ENCODE assay signal across 14 cellular contexts in genomic region chr5:134568339-134568700, GRCh38. TPM values are rescaled to one million over a fixed set of nuclear protein-coding genes. Genes with fewer than 3 reads are reported as not detected.
A peak's percentile ranks its signal among the peaks of the same experiment; 100 is the strongest.
DNase-seq lines count a peak whose midpoint lies in the region; ATAC-seq lines count a peak whose summit lies in the region.
"Had no signal": no experiment of that assay in that cellular context is flagged by ENCODE, and none has a peak within 500 bp of the region (broad histone marks: within the 10 kb centered on the region; RNA-seq: fewer than 3 reads in every experiment).

No MANE protein-coding gene starts in this region.

- H3K4me1 ChIP-seq in mucosa of rectum (ENCODE audit: control insufficient read depth in 2 of 2, insufficient read depth in 2 of 2, low read length in 2 of 2): peaks cover 12 to 19% of the 10 kb centered on the region in 2 donors

- CTCF ChIA-PET in activated CD8-positive, alpha-beta memory T cell treated with anti-CD3 and anti-CD28 coated beads, Interleukin-2, amount 10 ng/mL, durations not matched to agents 7 days and 5 days (lab: Charles Lee): interaction anchor here (1.2 to 3.0 kb wide), 3 partner anchors 10 to 265 kb away, joined by 3 to 13 read pairs (median 9); no protein-coding TSS in a partner anchor

- H3K27ac Mint-ChIP-seq in activated CD8-positive, alpha-beta memory T cell treated with anti-CD3 and anti-CD28 coated beads, Interleukin-2, amount 10 ng/mL, durations not matched to agents 7 days and 5 days: peak overlapping the region; percentile 55

- no peak overlapping the region for H3K4me3 ChIP-seq in mucosa of rectum (ENCODE audit: low read length in 2 of 2)

- H3K27me3 ChIP-seq in mucosa of rectum (ENCODE audit: control insufficient read depth in 2 of 2, insufficient read depth in 2 of 2, low read length in 2 of 2): no peaks in the 10 kb centered on the region

- ATAC-seq in activated CD8-positive, alpha-beta memory T cell treated with anti-CD3 and anti-CD28 coated beads, Interleukin-2, amount 10 ng/mL, durations not matched to agents 7 days and 5 days: no peak
- no peak for ATAC-seq in GM19395 (IDR thresholded peaks at IDR 0.05; ENCODE audit: unreplicated experiment)
- ATAC-seq: naive thymus-derived CD8-positive, alpha-beta T cell; T-helper 17 cell had no signal

- H3K9me3 Mint-ChIP-seq in activated CD8-positive, alpha-beta memory T cell treated with anti-CD3 and anti-CD28 coated beads, Interleukin-2, amount 10 ng/mL, durations not matched to agents 7 days and 5 days (ENCODE audit: low read depth): no peaks in the 10 kb centered on the region
- H3K9me3 Mint-ChIP-seq: naive thymus-derived CD8-positive, alpha-beta T cell had no signal

- H3K27ac ChIP-seq in cingulate gyrus (ENCODE audit: low read depth, low read length) (peak overlapping the region; percentile 63), mucosa of rectum (ENCODE audit: low read depth in 2 of 2, low read length in 2 of 2) (peak overlapping the region; percentile 8 to 9), temporal lobe (ENCODE audit: low read depth, low read length) (peak overlapping the region; percentile 66)
- H3K27ac ChIP-seq: epithelial cell of prostate had no signal

- H3K4me1 Mint-ChIP-seq in activated CD8-positive, alpha-beta memory T cell treated with anti-CD3 and anti-CD28 coated beads, Interleukin-2, amount 10 ng/mL, durations not matched to agents 7 days and 5 days: peaks cover 17% of the 10 kb centered on the region

- no peak for DNase-seq in activated CD8-positive, alpha-beta memory T cell treated with anti-CD3 and anti-CD28 coated beads, Interleukin-2, amount 10 ng/mL, durations not matched to agents 7 days and 5 days
- DNase-seq in activated CD8-positive, alpha-beta memory T cell treated with anti-CD3 and anti-CD28 coated beads for 24 hours: no peak
- DNase-seq in NCI-H2081 (lab: John Stamatoyannopoulos, UW) (no peak), SKM-1 (lab: John Stamatoyannopoulos, UW; ENCODE audit: unreplicated experiment) (no peak)
- DNase-seq: NCI-H1930; NK-92 treated with Interleukin-12 subunit alpha and Interleukin-12 subunit beta, amount 100 ng/mL, for 24 hours; stimulated activated naive CD4-positive, alpha-beta T cell treated with Interleukin-2 at 50 U/mL for 16 hours; T-helper 17 cell had no signal

- peaks cover 70 to 82% of the 10 kb centered on the region in 2 donors for H3K36me3 ChIP-seq in mucosa of rectum (ENCODE audit: control insufficient read depth in 2 of 2, insufficient read depth in 2 of 2, low read length in 2 of 2)

- no peaks in the 10 kb centered on the region for H3K9me3 ChIP-seq in mucosa of rectum (ENCODE audit: control insufficient read depth in 2 of 2, low read length in 2 of 2)

- no peak overlapping the region for H3K4me3 Mint-ChIP-seq in activated CD8-positive, alpha-beta memory T cell treated with anti-CD3 and anti-CD28 coated beads, Interleukin-2, amount 10 ng/mL, durations not matched to agents 7 days and 5 days
- H3K4me3 Mint-ChIP-seq: naive thymus-derived CD8-positive, alpha-beta T cell; T-helper 17 cell had no signal

- H3K36me3 Mint-ChIP-seq in activated CD8-positive, alpha-beta memory T cell treated with anti-CD3 and anti-CD28 coated beads, Interleukin-2, amount 10 ng/mL, durations not matched to agents 7 days and 5 days: peaks cover 38% of the 10 kb centered on the region

- H3K27me3 Mint-ChIP-seq in activated CD8-positive, alpha-beta memory T cell treated with anti-CD3 and anti-CD28 coated beads, Interleukin-2, amount 10 ng/mL, durations not matched to agents 7 days and 5 days: no peaks in the 10 kb centered on the region
- H3K27me3 Mint-ChIP-seq: naive thymus-derived CD8-positive, alpha-beta T cell; T-helper 17 cell had no signal

- peak overlapping the region in 1 of 2 donors; percentile 6 for H3K9ac ChIP-seq in mucosa of rectum (ENCODE audit: low read depth in 1 of 2, low read length in 2 of 2)

RNA-seq across cellular contexts. Expression of gene JADE2, which starts 42.9 kb away (rescaled TPM):
- total RNA-seq in activated CD8-positive, alpha-beta memory T cell treated with anti-CD3 and anti-CD28 coated beads, Interleukin-2, amount 10 ng/mL, durations not matched to agents 7 days and 5 days: 10 to 100 TPM; 88.1 to 98.4 TPM
- 3.4 TPM for total RNA-seq in temporal lobe

Comparison
In these comparisons a context has a peak if more than half of its experiments do, and no peak if none do; other contexts are left out.
1. H3K27ac ChIP-seq: peak in every context shown above with its lines; median percentile 66 in temporal lobe; 63 in cingulate gyrus; 8 in mucosa of rectum.
2. RNA of gene JADE2, which starts 42.9 kb away (total RNA-seq): 88.1 to 98.4 TPM in activated CD8-positive, alpha-beta memory T cell treated with anti-CD3 and anti-CD28 coated beads, Interleukin-2, amount 10 ng/mL, durations not matched to agents 7 days and 5 days; 3.4 TPM in temporal lobe (single experiment); every median in the first group is over 10 times any median in the second.